Comparison of ENCODE assay signal across 4 cellular contexts in genomic region chr6:2346078-2346477, GRCh38.
"Had no signal": no experiment of that assay in that cellular context is flagged by ENCODE, and none has a peak within 500 bp of the region (broad histone marks: within the 10 kb centered on the region; RNA-seq: fewer than 3 reads in every experiment).

No MANE protein-coding gene starts in this region.

- H3K4me3 ChIP-seq: GM23338 had no signal

- DNase-seq: H9, HCEC 1CT, IMR-90 had no signal

- ATAC-seq: GM23338 had no signal
